Comparison of ENCODE assay signal across 9 cellular contexts in genomic region chr11:57499413-57499982, GRCh38. TPM values are rescaled to one million over a fixed set of nuclear protein-coding genes. Genes with fewer than 3 reads are reported as not detected.
A peak's percentile ranks its signal among the peaks of the same experiment; 100 is the strongest.
DNase-seq lines count a peak whose midpoint lies in the region; ATAC-seq and TF ChIP-seq lines count a peak whose summit lies in the region.
"Had no signal": no experiment of that assay in that cellular context is flagged by ENCODE, and none has a peak within 500 bp of the region (broad histone marks: within the 10 kb centered on the region; RNA-seq: fewer than 3 reads in every experiment).

No MANE protein-coding gene starts in this region.

- intact Hi-C loops in activated naive CD4-positive, alpha-beta T cell treated with anti-CD3 and anti-CD28 coated beads for 36 hours (cut with micrococcal nuclease): no loop called here
- intact Hi-C loops in upper lobe of right lung (cut with DNase I): no loop called here

- TF ChIP-seq CTCF in gastroesophageal sphincter (IDR thresholded peaks at IDR 0.05): peak in 2 of 4 experiments; percentile 12 to 32
- TF ChIP-seq CTCF in nephron (IDR thresholded peaks at IDR 0.05; ENCODE audit: unreplicated experiment in 3 of 3): no peak
- TF ChIP-seq CTCF in upper lobe of right lung (IDR thresholded peaks at IDR 0.05): no peak

- CTCF ChIA-PET in activated naive CD4-positive, alpha-beta T cell treated with anti-CD3 and anti-CD28 coated beads for 36 hours (lab: Charles Lee): interaction anchor here (0.7 to 1.0 kb wide), 2 partner anchors 27 to 43 kb away, joined by 3 read pairs; no protein-coding TSS in a partner anchor

- no peak for TF ChIP-seq EP300 in gastroesophageal sphincter (IDR thresholded peaks at IDR 0.05)

- WGBS in gastroesophageal sphincter (ENCODE audit: low coverage in 1 of 2), 2 donors: 0 to 14% methylated on average over 2 to 3 of the region's 35 CpGs

- peak; percentile 13 to 25 for TF ChIP-seq POLR2A in gastroesophageal sphincter (IDR thresholded peaks at IDR 0.05)

- H3K27me3 ChIP-seq in gastroesophageal sphincter (no peaks in the 10 kb centered on the region), upper lobe of right lung (no peaks in the 10 kb centered on the region)

- H3K27ac ChIP-seq in gastroesophageal sphincter: peak overlapping the region; percentile 69 to 89 (median 82)
- peak overlapping the region; percentile 78 for H3K27ac ChIP-seq in upper lobe of right lung

- ATAC-seq in HG02678 (IDR thresholded peaks at IDR 0.05; ENCODE audit: unreplicated experiment) (peak; percentile 100), gastroesophageal sphincter (peak; percentile 99), upper lobe of right lung (peak; percentile 100)

- no peaks in the 10 kb centered on the region for H3K27me3 Mint-ChIP-seq in activated naive CD4-positive, alpha-beta T cell treated with anti-CD3 and anti-CD28 coated beads for 36 hours (ENCODE audit: low read depth)
- peaks cover 3% of the 10 kb centered on the region for H3K27me3 Mint-ChIP-seq in nephron (ENCODE audit: low read depth)
- H3K27me3 Mint-ChIP-seq: CD4-positive, CD25-positive, alpha-beta regulatory T cell had no signal

- H3K4me1 Mint-ChIP-seq in activated naive CD4-positive, alpha-beta T cell treated with anti-CD3 and anti-CD28 coated beads for 36 hours (ENCODE audit: low read depth): peaks cover 1% of the 10 kb centered on the region
- peaks cover 12% of the 10 kb centered on the region for H3K4me1 Mint-ChIP-seq in nephron

- DNase-seq in NCI-H1417 (lab: John Stamatoyannopoulos, UW) (peak; percentile 59 to 86 (median 73)), NCI-H1417 treated with DMSO at 0.1 percent for 48 hours (lab: John Stamatoyannopoulos, UW) (no peak), NCI-H2171 treated with DMSO at 0.1 percent for 48 hours (lab: John Stamatoyannopoulos, UW) (peak; percentile 90), upper lobe of right lung (peak; percentile 97)
- peak; percentile 41 for DNase-seq in activated naive CD4-positive, alpha-beta T cell treated with anti-CD3 and anti-CD28 coated beads for 36 hours
- DNase-seq: CD4-positive, CD25-positive, alpha-beta regulatory T cell had no signal

- H3K9me3 ChIP-seq in gastroesophageal sphincter (no peaks in the 10 kb centered on the region), upper lobe of right lung (no peaks in the 10 kb centered on the region)

- H3K4me1 ChIP-seq in gastroesophageal sphincter: peaks cover 0 to 42% (median 14%) of the 10 kb centered on the region in 3 donors
- peaks cover 22% of the 10 kb centered on the region for H3K4me1 ChIP-seq in upper lobe of right lung

- H3K4me3 ChIP-seq in gastroesophageal sphincter (peak overlapping the region in 1 of 2 donors; percentile 38), upper lobe of right lung (peak overlapping the region; percentile 37)

- H3K27ac Mint-ChIP-seq in activated naive CD4-positive, alpha-beta T cell treated with anti-CD3 and anti-CD28 coated beads for 36 hours: no peak overlapping the region
- H3K27ac Mint-ChIP-seq in nephron: peak overlapping the region; percentile 52 to 84 (median 83)

- H3K36me3 ChIP-seq in gastroesophageal sphincter: peaks cover 0 to 50% of the 10 kb centered on the region in 2 donors
- H3K36me3 ChIP-seq in upper lobe of right lung: no peaks in the 10 kb centered on the region

- H3K36me3 Mint-ChIP-seq in activated naive CD4-positive, alpha-beta T cell treated with anti-CD3 and anti-CD28 coated beads for 36 hours (ENCODE audit: low read depth): peaks cover 24% of the 10 kb centered on the region
- no peaks in the 10 kb centered on the region for H3K36me3 Mint-ChIP-seq in nephron (ENCODE audit: low read depth)

- no peaks in the 10 kb centered on the region for H3K9me3 Mint-ChIP-seq in activated naive CD4-positive, alpha-beta T cell treated with anti-CD3 and anti-CD28 coated beads for 36 hours
- H3K9me3 Mint-ChIP-seq in nephron: no peaks in the 10 kb centered on the region
- H3K9me3 Mint-ChIP-seq: CD4-positive, CD25-positive, alpha-beta regulatory T cell had no signal

- H3K4me3 Mint-ChIP-seq in activated naive CD4-positive, alpha-beta T cell treated with anti-CD3 and anti-CD28 coated beads for 36 hours: no peak overlapping the region
- H3K4me3 Mint-ChIP-seq in nephron: peak overlapping the region; percentile 68 to 73 (median 70)
- H3K4me3 Mint-ChIP-seq: CD4-positive, CD25-positive, alpha-beta regulatory T cell had no signal

RNA-seq across cellular contexts. Expression of gene SLC43A1, which starts 16.0 kb away (rescaled TPM):
- total RNA-seq in activated naive CD4-positive, alpha-beta T cell treated with anti-CD3 and anti-CD28 coated beads for 36 hours: 10 to 100 TPM; 26.5 to 29.7 TPM
- total RNA-seq in gastroesophageal sphincter (10 to 100 TPM; 14.8 to 36.6 (median 19.7) TPM), upper lobe of right lung (12.4 TPM)

RNA-seq across cellular contexts. Expression of gene TIMM10, which starts 31.1 kb away (rescaled TPM):
- 100 to 1,000 TPM; 131 to 136 TPM for total RNA-seq in activated naive CD4-positive, alpha-beta T cell treated with anti-CD3 and anti-CD28 coated beads for 36 hours
- total RNA-seq in gastroesophageal sphincter (10 to 100 TPM; 23.5 to 29.0 (median 27.9) TPM), upper lobe of right lung (34.7 TPM)

RNA-seq across cellular contexts. Expression of gene SMTNL1, which starts 37.9 kb away (rescaled TPM):
- not detected for total RNA-seq in activated naive CD4-positive, alpha-beta T cell treated with anti-CD3 and anti-CD28 coated beads for 36 hours
- not detected for total RNA-seq in gastroesophageal sphincter
- total RNA-seq in upper lobe of right lung: not detected
- total RNA-seq: CD4-positive, CD25-positive, alpha-beta regulatory T cell had no signal

RNA-seq across cellular contexts. Expression of gene RTN4RL2, which starts 39.2 kb away (rescaled TPM):
- under 1 TPM; 0.74 to 0.99 TPM for total RNA-seq in activated naive CD4-positive, alpha-beta T cell treated with anti-CD3 and anti-CD28 coated beads for 36 hours
- total RNA-seq in gastroesophageal sphincter (1 to 10 TPM in 1 of 4 donors, under 1 TPM in 2, not detected in 1; 0.12 to 2.3 (median 0.27) TPM), upper lobe of right lung (3.2 TPM)
- total RNA-seq: CD4-positive, CD25-positive, alpha-beta regulatory T cell had no signal
